In genomic region chr3:113743006-113743639, GRCh38 we compare ENCODE assay signal across 9 cellular contexts. TPM values are rescaled to one million over a fixed set of nuclear protein-coding genes. Genes with fewer than 3 reads are reported as not detected.
DNase-seq lines count a peak whose midpoint lies in the region; ATAC-seq and TF ChIP-seq lines count a peak whose summit lies in the region.
"Had no signal": no experiment of that assay in that cellular context is flagged by ENCODE, and none has a peak within 500 bp of the region (broad histone marks: within the 10 kb centered on the region; RNA-seq: fewer than 3 reads in every experiment).

No MANE protein-coding gene starts in this region.

- CTCF ChIA-PET in mammary epithelial cell (lab: Charles Lee; ENCODE audit: low non-redundant PET), result no interaction called here

- no TSS peak for BruUV-seq in mammary epithelial cell (replicated peaks; lab: Mats Ljungman, UMichigan)

- no peaks in the 10 kb centered on the region for H3K9me3 Mint-ChIP-seq in neural crest cell

- H3K9me3 ChIP-seq in Loucy (ENCODE audit: insufficient read depth, low read depth, low read length) (no peaks in the 10 kb centered on the region), mammary epithelial cell (replicated peaks; ENCODE audit: insufficient read depth, low read length) (no peaks in the 10 kb centered on the region), upper lobe of left lung (no peaks in the 10 kb centered on the region)
- H3K9me3 ChIP-seq: ovary had no signal

- H3K27ac ChIP-seq in mammary epithelial cell (ENCODE audit: insufficient read depth, low read depth, low read length) (no peak overlapping the region), upper lobe of left lung (peak overlapping the region in 2 of 4 donors; percentile 15 to 95)
- H3K27ac ChIP-seq: ovary had no signal

- DNase-seq in GM06990 (ENCODE audit: extremely low read depth, insufficient read length) (peak; percentile 37), mammary epithelial cell (no peak), neural crest cell (ENCODE audit: low read depth, low spot score) (no peak), upper lobe of left lung (no peak), amygdala (lab: John Stamatoyannopoulos, UW) (no peak), NCI-H510A treated with DMSO at 0.1 percent for 48 hours (lab: John Stamatoyannopoulos, UW) (no peak)
- DNase-seq: NCI-H774, ovary had no signal

- WGBS in mammary epithelial cell (ENCODE audit: low coverage, missing lambda C conversion rate), result 62% methylated on average over 7 of the region's 7 CpGs
- 61 to 70% methylated on average over 7 of the region's 7 CpGs for WGBS in upper lobe of left lung, 2 donors

- no peak for TF ChIP-seq EP300 in upper lobe of left lung (IDR thresholded peaks at IDR 0.05)

- H3K4me1 Mint-ChIP-seq in neural crest cell, result peaks cover 54% of the 10 kb centered on the region

- TF ChIP-seq CTCF in GM06990 (IDR thresholded peaks at IDR 0.05; ENCODE audit: insufficient read depth, low read length, poor library complexity, severe bottlenecking), result no peak
- no peak for TF ChIP-seq CTCF in Loucy (conservative IDR thresholded peaks at IDR 0.05; ENCODE audit: low read length)
- no peak for TF ChIP-seq CTCF in mammary epithelial cell (conservative IDR thresholded peaks at IDR 0.05 in 1 of 2, IDR thresholded peaks at IDR 0.05 in 1 of 2; ENCODE audit: extremely low read depth in 1 of 2, insufficient read depth in 1 of 2, low read depth in 1 of 2, low read length in 2 of 2)
- peak; percentile 12 for TF ChIP-seq CTCF in neural crest cell (conservative IDR thresholded peaks at IDR 0.05)
- no peak for TF ChIP-seq CTCF in upper lobe of left lung (IDR thresholded peaks at IDR 0.05)

- no peak overlapping the region for H2AFZ ChIP-seq in Loucy (ENCODE audit: low read length)
- no peak overlapping the region for H2AFZ ChIP-seq in mammary epithelial cell (ENCODE audit: low read depth, low read length)

- no peaks in the 10 kb centered on the region for H3K9me2 ChIP-seq in Loucy (replicated peaks; ENCODE audit: low read depth, low read length)

- peaks cover 91% of the 10 kb centered on the region for H3K79me2 ChIP-seq in Loucy (ENCODE audit: insufficient read depth, low read length)
- H3K79me2 ChIP-seq in mammary epithelial cell (ENCODE audit: insufficient read depth, low read length), result peaks cover 92% of the 10 kb centered on the region

- no peaks in the 10 kb centered on the region for H3K27me3 Mint-ChIP-seq in neural crest cell (ENCODE audit: low read depth)

- no peak for TF ChIP-seq POLR2A in upper lobe of left lung (IDR thresholded peaks at IDR 0.05)

- intact Hi-C loops in mammary epithelial cell (cut with micrococcal nuclease), result loop anchor here (10.0 kb wide), 1 partner anchor 968 kb away; no protein-coding TSS in a partner anchor

- H3K36me3 ChIP-seq in GM06990 (ENCODE audit: control insufficient read depth, insufficient read depth, low read length) (no peaks in the 10 kb centered on the region), Loucy (ENCODE audit: insufficient read depth, low read length) (no peaks in the 10 kb centered on the region), mammary epithelial cell (ENCODE audit: insufficient read depth, low read length) (no peaks in the 10 kb centered on the region), upper lobe of left lung (no peaks in the 10 kb centered on the region)
- H3K36me3 ChIP-seq: ovary had no signal

- H3K4me3 Mint-ChIP-seq in neural crest cell, result peak overlapping the region; percentile 97

- H4K20me1 ChIP-seq in Loucy (ENCODE audit: insufficient read depth, low read length, poor library complexity, severe bottlenecking) (peaks cover 67% of the 10 kb centered on the region), mammary epithelial cell (ENCODE audit: insufficient read depth, low read length) (peaks cover 22% of the 10 kb centered on the region)

- no peak overlapping the region for H3K27ac Mint-ChIP-seq in neural crest cell (ENCODE audit: unreplicated experiment)

- no peaks in the 10 kb centered on the region for H3F3A ChIP-seq in Loucy (ENCODE audit: low read depth)

- H3K9ac ChIP-seq in Loucy (ENCODE audit: low read depth, low read length, poor library complexity, severe bottlenecking) (peak overlapping the region; percentile 99), mammary epithelial cell (ENCODE audit: insufficient read depth, low read length) (peak overlapping the region; percentile 41)

- no peak for ATAC-seq in upper lobe of left lung (ENCODE audit: low FRiP score in 2 of 2)

- dilution Hi-C loops in mammary epithelial cell (cut with HindIII; ENCODE audit: low sequenced_read_pairs), result no loop called here

- H3K4me3 ChIP-seq in GM06990 (replicated peaks; ENCODE audit: low read depth, low read length) (peak overlapping the region; percentile 82), Loucy (ENCODE audit: low read length, poor library complexity, severe bottlenecking) (peak overlapping the region; percentile 96), mammary epithelial cell (replicated peaks in 1 of 3; ENCODE audit: insufficient read depth in 1 of 3, low read depth in 2 of 3, low read length in 3 of 3) (peak overlapping the region in 2 of 3 experiments; percentile 40 to 90), upper lobe of left lung (no peak overlapping the region)
- H3K4me3 ChIP-seq: ovary had no signal

- in situ Hi-C loops in mammary epithelial cell (cut with MboI; ENCODE audit: low sequenced_read_pairs in 2 of 2), result no loop called here

- H3K27me3 ChIP-seq in GM06990 (replicated peaks; ENCODE audit: control insufficient read depth, insufficient read depth, low read length) (no peaks in the 10 kb centered on the region), Loucy (ENCODE audit: insufficient read depth, low read length, poor library complexity, severe bottlenecking) (no peaks in the 10 kb centered on the region), mammary epithelial cell (ENCODE audit: insufficient read depth, low read length) (no peaks in the 10 kb centered on the region), upper lobe of left lung (no peaks in the 10 kb centered on the region)
- H3K27me3 ChIP-seq: ovary had no signal

- H3K36me3 Mint-ChIP-seq in neural crest cell (ENCODE audit: low read depth), result no peaks in the 10 kb centered on the region

- peak overlapping the region; percentile 84 for H3K4me2 ChIP-seq in Loucy (ENCODE audit: low read depth, low read length, poor library complexity, severe bottlenecking)
- peak overlapping the region; percentile 83 for H3K4me2 ChIP-seq in mammary epithelial cell (ENCODE audit: insufficient read depth, low read depth, low read length)

- H3K4me1 ChIP-seq in Loucy (ENCODE audit: insufficient read depth, low read length, poor library complexity, severe bottlenecking) (peaks cover 77% of the 10 kb centered on the region), mammary epithelial cell (ENCODE audit: insufficient read depth, low read length) (peaks cover 24% of the 10 kb centered on the region), upper lobe of left lung (peaks cover 27 to 41% (median 37%) of the 10 kb centered on the region in 4 donors)

RNA-seq across cellular contexts. Expression of gene NAA50, which starts 2.9 kb away (rescaled TPM):
- total RNA-seq in mammary epithelial cell (100 to 1,000 TPM; 201 to 257 TPM), neural crest cell (138 and 144 TPM in 2 replicates), upper lobe of left lung (100 to 1,000 TPM in 2 of 6 donors, 10 to 100 TPM in 4; 75.7 to 187 (median 84.9) TPM)
- 122 TPM for polyA plus RNA-seq in mammary epithelial cell
- polyA minus RNA-seq in mammary epithelial cell, result 51.7 TPM

RNA-seq across cellular contexts. Expression of gene ATP6V1A, which starts 3.7 kb away (rescaled TPM):
- total RNA-seq in mammary epithelial cell (100 to 1,000 TPM in 1 of 2 donors, 10 to 100 TPM in 1; 70.6 to 170 TPM), neural crest cell (55.3 and 58.1 TPM in 2 replicates), upper lobe of left lung (10 to 100 TPM; 17.9 to 94.8 (median 66.6) TPM)
- 32.6 TPM for polyA plus RNA-seq in mammary epithelial cell
- 125 TPM for polyA minus RNA-seq in mammary epithelial cell

RNA-seq across cellular contexts. Expression of gene USF3, which starts 46.7 kb away (rescaled TPM):
- total RNA-seq in mammary epithelial cell, result 10 to 100 TPM; 10.8 to 11.0 TPM
- 9.0 TPM for polyA plus RNA-seq in mammary epithelial cell
- polyA minus RNA-seq in mammary epithelial cell, result 15.2 TPM
- total RNA-seq in neural crest cell, result 18.3 and 19.7 TPM in 2 replicates
- total RNA-seq in upper lobe of left lung, result 10 to 100 TPM in 5 of 6 donors, 1 to 10 TPM in 1; 9.3 to 30.6 (median 18.5) TPM

Comparison
In these comparisons a context has a peak if more than half of its experiments do, and no peak if none do; other contexts are left out.
1. H3K4me3 ChIP-seq: peak in GM06990 (single experiment), Loucy (single experiment) and mammary epithelial cell (2 of 3); none in upper lobe of left lung (0 of 4).